In genomic region chr11:96893988-96894387, GRCh38 we compare ENCODE assay signal across 24 cellular contexts.
"Had no signal": no experiment of that assay in that cellular context is flagged by ENCODE, and none has a peak within 500 bp of the region (broad histone marks: within the 10 kb centered on the region; RNA-seq: fewer than 3 reads in every experiment).

No MANE protein-coding gene starts in this region.

- H3K36me3 Mint-ChIP-seq: activated naive CD8-positive, alpha-beta T cell treated with anti-CD3 and anti-CD28 coated beads, Interleukin-2, amount 10 ng/mL, durations not matched to agents 7 days and 5 days had no signal

- H3K36me3 ChIP-seq: adrenal gland, breast epithelium, MG63 had no signal

- H3K4me3 ChIP-seq: adrenal gland, breast epithelium, MG63, SK-N-MC had no signal

- H3K4me1 ChIP-seq: breast epithelium had no signal

- H3K4me3 Mint-ChIP-seq: activated CD4-positive, alpha-beta T cell treated with anti-CD3 and anti-CD28 coated beads for 36 hours; activated CD8-positive, alpha-beta T cell treated with anti-CD3 and anti-CD28 coated beads, Interleukin-2, amount 10 ng/mL, durations not matched to agents 7 days and 5 days; activated naive CD8-positive, alpha-beta T cell treated with anti-CD3 and anti-CD28 coated beads, Interleukin-2, amount 10 ng/mL, durations not matched to agents 7 days and 5 days had no signal

- H3K27me3 Mint-ChIP-seq: activated CD4-positive, alpha-beta T cell treated with anti-CD3 and anti-CD28 coated beads for 36 hours; activated naive CD8-positive, alpha-beta T cell treated with anti-CD3 and anti-CD28 coated beads, Interleukin-2, amount 10 ng/mL, durations not matched to agents 7 days and 5 days had no signal

- H3K4me1 Mint-ChIP-seq: activated CD4-positive, alpha-beta T cell treated with anti-CD3 and anti-CD28 coated beads for 36 hours; activated naive CD8-positive, alpha-beta T cell treated with anti-CD3 and anti-CD28 coated beads, Interleukin-2, amount 10 ng/mL, durations not matched to agents 7 days and 5 days had no signal

- H3K27ac ChIP-seq: adrenal gland, breast epithelium, SK-N-MC, VCaP had no signal

- H3K27ac Mint-ChIP-seq: activated CD4-positive, alpha-beta T cell treated with anti-CD3 and anti-CD28 coated beads for 36 hours; activated CD8-positive, alpha-beta T cell treated with anti-CD3 and anti-CD28 coated beads, Interleukin-2, amount 10 ng/mL, durations not matched to agents 7 days and 5 days; activated naive CD8-positive, alpha-beta T cell treated with anti-CD3 and anti-CD28 coated beads, Interleukin-2, amount 10 ng/mL, durations not matched to agents 7 days and 5 days had no signal

- H3K9me3 ChIP-seq: breast epithelium, MG63 had no signal

- DNase-seq: activated CD4-positive, alpha-beta T cell treated with anti-CD3 and anti-CD28 coated beads for 36 hours; activated CD4-positive, alpha-beta T cell treated with anti-CD3 and anti-CD28 coated beads, Interleukin-2, amount 50 U/mL, for 1 hour; activated CD8-positive, alpha-beta memory T cell treated with anti-CD3 and anti-CD28 coated beads, Interleukin-2, amount 50 U/mL, for 48 hours; activated CD8-positive, alpha-beta T cell treated with anti-CD3 and anti-CD28 coated beads, Interleukin-2, amount 10 ng/mL, durations not matched to agents 7 days and 5 days; activated naive CD4-positive, alpha-beta T cell treated with anti-CD3 and anti-CD28 coated beads, Interleukin-2, amount 50 U/mL, for 16 hours; activated naive CD8-positive, alpha-beta T cell treated with anti-CD3 and anti-CD28 coated beads, Interleukin-2, amount 10 ng/mL, durations not matched to agents 7 days and 5 days; activated T-cell treated with anti-CD3 and anti-CD28 coated beads, Interleukin-2, amount 50 U/mL, for 1 hour; adrenal gland; anterior cingulate cortex; central memory CD4-positive, alpha-beta T cell; MG63; MV-4-11; NCI-H1092 treated with DMSO at 0.1 percent for 48 hours; NCI-H1417 treated with DMSO at 0.1 percent for 48 hours; NCI-H1694; NCI-H2029 treated with DMSO at 0.1 percent for 48 hours; NCI-H345; NCI-H510A; NCI-H526 treated with DMSO at 0.1 percent for 48 hours; NCI-H82; T-helper 1 cell had no signal

- H3K27me3 ChIP-seq: adrenal gland, breast epithelium, MG63 had no signal

- ATAC-seq: activated CD4-positive, alpha-beta T cell treated with anti-CD3 and anti-CD28 coated beads for 36 hours; activated CD8-positive, alpha-beta T cell treated with anti-CD3 and anti-CD28 coated beads, Interleukin-2, amount 10 ng/mL, durations not matched to agents 7 days and 5 days had no signal
